Comparison of ENCODE assay signal across 12 cellular contexts in the genomic region with DNA sequence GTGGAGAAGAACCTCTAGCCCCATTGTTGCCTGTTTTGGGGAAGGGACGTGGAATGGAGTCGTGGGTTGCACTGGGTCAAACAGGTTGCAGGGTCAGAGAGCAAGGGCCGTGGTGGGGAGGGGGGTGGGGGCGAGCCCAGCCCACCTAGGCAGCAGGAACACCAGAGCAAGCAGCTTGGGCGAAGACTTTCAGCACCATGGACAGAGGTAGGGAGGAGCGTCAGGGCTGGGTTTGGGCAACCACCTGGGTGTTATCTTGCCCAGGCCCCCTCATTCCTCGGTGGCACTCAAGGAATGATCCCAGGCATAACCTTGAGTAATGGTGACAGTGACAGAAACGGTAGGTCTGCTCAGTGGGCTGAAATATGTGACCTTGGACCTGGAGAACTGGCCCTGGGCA. TPM values are rescaled to one million over a fixed set of nuclear protein-coding genes. Genes with fewer than 3 reads are reported as not detected.
DNase-seq lines count a peak whose midpoint lies in the region; ATAC-seq, FAIRE-seq and TF ChIP-seq lines count a peak whose summit lies in the region.
"Had no signal": no experiment of that assay in that cellular context is flagged by ENCODE, and none has a peak within 500 bp of the region (broad histone marks: within the 10 kb centered on the region; RNA-seq: fewer than 3 reads in every experiment).

No MANE protein-coding gene starts in this region.

- no peak for ATAC-seq in activated CD4-positive, alpha-beta T cell treated with anti-CD3 and anti-CD28 coated beads for 36 hours
- ATAC-seq in naive thymus-derived CD4-positive, alpha-beta T cell: no peak
- ATAC-seq in HG03571 (IDR thresholded peaks at IDR 0.05; ENCODE audit: unreplicated experiment): no peak
- ATAC-seq: stimulated activated memory B cell treated with anti-CD40 and anti-IgM and Interleukin-4, amounts not matched to agents 10 μg/mL and 1 μg/mL and 100 μg/mL, for 72 hours had no signal

- no peaks in the 10 kb centered on the region for H3K27me3 Mint-ChIP-seq in activated CD4-positive, alpha-beta T cell treated with anti-CD3 and anti-CD28 coated beads for 36 hours
- H3K27me3 Mint-ChIP-seq in naive thymus-derived CD4-positive, alpha-beta T cell: peaks cover 0 to 4% (median 0%) of the 10 kb centered on the region in 5 donors

- H3K27me3 ChIP-seq in NT2/D1 (ENCODE audit: insufficient read depth, insufficient read length) (peaks cover 24% of the 10 kb centered on the region), bronchial epithelial cell (ENCODE audit: control insufficient read depth, insufficient read depth, low read length) (peaks cover 20% of the 10 kb centered on the region), prostate gland (replicated peaks; ENCODE audit: insufficient read depth) (no peaks in the 10 kb centered on the region)
- H3K27me3 ChIP-seq in naive thymus-derived CD4-positive, alpha-beta T cell (ENCODE audit: control insufficient read depth in 2 of 2, insufficient read depth in 2 of 2, low read length in 2 of 2): no peaks in the 10 kb centered on the region

- H3K36me3 ChIP-seq in NT2/D1 (ENCODE audit: insufficient read depth, insufficient read length, low read length) (no peaks in the 10 kb centered on the region), bronchial epithelial cell (ENCODE audit: control insufficient read depth, insufficient read depth, low read length) (no peaks in the 10 kb centered on the region), prostate gland (no peaks in the 10 kb centered on the region)
- H3K36me3 ChIP-seq in naive thymus-derived CD4-positive, alpha-beta T cell (ENCODE audit: control insufficient read depth in 2 of 3, insufficient read depth in 3 of 3, low read length in 3 of 3): no peaks in the 10 kb centered on the region

- H3K9me3 Mint-ChIP-seq in activated CD4-positive, alpha-beta T cell treated with anti-CD3 and anti-CD28 coated beads for 36 hours (ENCODE audit: low read depth): no peaks in the 10 kb centered on the region
- H3K9me3 Mint-ChIP-seq in naive thymus-derived CD4-positive, alpha-beta T cell: peaks cover 0 to 5% (median 0%) of the 10 kb centered on the region in 11 donors

- peak; percentile 61 for DNase-seq in activated CD4-positive, alpha-beta T cell treated with anti-CD3 and anti-CD28 coated beads for 36 hours
- DNase-seq in activated CD4-positive, alpha-beta T cell treated with anti-CD3 and anti-CD28 coated beads, Interleukin-2, amount 50 U/mL, for 4 hours: no peak
- DNase-seq in NT2/D1 (ENCODE audit: low read depth, low spot score) (peak; percentile 47), bronchial epithelial cell (ENCODE audit: low read depth) (peak; percentile 13), prostate gland (ENCODE audit: low spot score) (no peak)
- DNase-seq in naive thymus-derived CD4-positive, alpha-beta T cell: peak in 6 of 9 donors; percentile 10 to 45 (median 22)
- DNase-seq in activated CD4-positive, CD25-positive, alpha-beta regulatory T cell treated with anti-CD3 and anti-CD28 coated beads, Interleukin-2, amount 50 U/mL, for 72 hours: no peak
- DNase-seq: NCI-H524 treated with DMSO at 0.1 percent for 48 hours had no signal

- H3K4me1 Mint-ChIP-seq in activated CD4-positive, alpha-beta T cell treated with anti-CD3 and anti-CD28 coated beads for 36 hours: no peaks in the 10 kb centered on the region
- no peaks in the 10 kb centered on the region for H3K4me1 Mint-ChIP-seq in naive thymus-derived CD4-positive, alpha-beta T cell
- H3K4me1 Mint-ChIP-seq: stimulated activated memory B cell treated with anti-CD40 and anti-IgM and Interleukin-4, amounts not matched to agents 10 μg/mL and 1 μg/mL and 100 μg/mL, for 72 hours had no signal

- H3K4me3 ChIP-seq in NT2/D1 (ENCODE audit: insufficient read length, low read depth) (no peak overlapping the region), bronchial epithelial cell (ENCODE audit: low read depth, low read length) (no peak overlapping the region), prostate gland (no peak overlapping the region)
- H3K4me3 ChIP-seq in naive thymus-derived CD4-positive, alpha-beta T cell (ENCODE audit: low read length): no peak overlapping the region
- H3K4me3 ChIP-seq: lung had no signal

- H3K4me1 ChIP-seq in NT2/D1 (ENCODE audit: insufficient read depth, insufficient read length): no peaks in the 10 kb centered on the region
- H3K4me1 ChIP-seq in naive thymus-derived CD4-positive, alpha-beta T cell (ENCODE audit: control insufficient read depth in 2 of 2, insufficient read depth in 2 of 2, low read length in 2 of 2): no peaks in the 10 kb centered on the region
- H3K4me1 ChIP-seq in prostate gland (replicated peaks): no peaks in the 10 kb centered on the region

- POLR2A ChIA-PET in activated CD4-positive, alpha-beta T cell treated with anti-CD3 and anti-CD28 coated beads for 36 hours (lab: Charles Lee): interaction anchor here (0.7 kb wide), 1 partner anchor 106 kb away, joined by 3 read pairs; no protein-coding TSS in a partner anchor
- POLR2A ChIA-PET in naive thymus-derived CD4-positive, alpha-beta T cell (lab: Charles Lee): no interaction called here

- intact Hi-C loops in activated CD4-positive, alpha-beta T cell treated with anti-CD3 and anti-CD28 coated beads for 36 hours (cut with DNase I, micrococcal nuclease): loop anchor here in 1 of 2 experiments (2.0 kb wide), 1 partner anchor 122 kb away; no protein-coding TSS in a partner anchor
- intact Hi-C loops in naive thymus-derived CD4-positive, alpha-beta T cell (cut with micrococcal nuclease): no loop called here
- intact Hi-C loops in prostate gland (cut with DNase I): no loop called here

- no peaks in the 10 kb centered on the region for H3K9me3 ChIP-seq in NT2/D1 (ENCODE audit: insufficient read depth, low read length)
- no peaks in the 10 kb centered on the region for H3K9me3 ChIP-seq in naive thymus-derived CD4-positive, alpha-beta T cell (ENCODE audit: control insufficient read depth in 2 of 3, low read length in 3 of 3)
- H3K9me3 ChIP-seq in prostate gland: no peaks in the 10 kb centered on the region

- no peak for FAIRE-seq in bronchial epithelial cell (lab: Jason Lieb, UNC)
- FAIRE-seq: G401.6 had no signal

- no peak overlapping the region for H3K9ac ChIP-seq in NT2/D1 (ENCODE audit: insufficient read length, low read depth)

- H3K4me3 Mint-ChIP-seq in activated CD4-positive, alpha-beta T cell treated with anti-CD3 and anti-CD28 coated beads for 36 hours: no peak overlapping the region
- H3K4me3 Mint-ChIP-seq in naive thymus-derived CD4-positive, alpha-beta T cell: no peak overlapping the region
- H3K4me3 Mint-ChIP-seq: stimulated activated memory B cell treated with anti-CD40 and anti-IgM and Interleukin-4, amounts not matched to agents 10 μg/mL and 1 μg/mL and 100 μg/mL, for 72 hours had no signal

- TF ChIP-seq CTCF in bronchial epithelial cell (IDR thresholded peaks at IDR 0.05; ENCODE audit: insufficient read depth, low read length, severe bottlenecking) (no peak), prostate gland (IDR thresholded peaks at IDR 0.05) (no peak)

- CTCF ChIA-PET in activated CD4-positive, alpha-beta T cell treated with anti-CD3 and anti-CD28 coated beads for 36 hours (lab: Charles Lee): no interaction called here
- CTCF ChIA-PET in naive thymus-derived CD4-positive, alpha-beta T cell (lab: Charles Lee): interaction anchor here (1.2 kb wide), 1 partner anchor 146 kb away, joined by 3 read pairs; no protein-coding TSS in a partner anchor

- H3K27ac Mint-ChIP-seq in activated CD4-positive, alpha-beta T cell treated with anti-CD3 and anti-CD28 coated beads for 36 hours: no peak overlapping the region
- H3K27ac Mint-ChIP-seq in naive thymus-derived CD4-positive, alpha-beta T cell: no peak overlapping the region
- H3K27ac Mint-ChIP-seq: stimulated activated memory B cell treated with anti-CD40 and anti-IgM and Interleukin-4, amounts not matched to agents 10 μg/mL and 1 μg/mL and 100 μg/mL, for 72 hours had no signal

- H3K27ac ChIP-seq in naive thymus-derived CD4-positive, alpha-beta T cell (ENCODE audit: low read depth, low read length): no peak overlapping the region
- no peak overlapping the region for H3K27ac ChIP-seq in prostate gland

- 36% methylated on average over 8 of the region's 8 CpGs for WGBS in prostate gland

- no peaks in the 10 kb centered on the region for H3K36me3 Mint-ChIP-seq in activated CD4-positive, alpha-beta T cell treated with anti-CD3 and anti-CD28 coated beads for 36 hours (ENCODE audit: low read depth)
- peaks cover 0 to 4% (median 0%) of the 10 kb centered on the region in 5 donors for H3K36me3 Mint-ChIP-seq in naive thymus-derived CD4-positive, alpha-beta T cell
- H3K36me3 Mint-ChIP-seq: stimulated activated memory B cell treated with anti-CD40 and anti-IgM and Interleukin-4, amounts not matched to agents 10 μg/mL and 1 μg/mL and 100 μg/mL, for 72 hours had no signal

- no peak for TF ChIP-seq POLR2A in prostate gland (IDR thresholded peaks at IDR 0.05)

RNA-seq across cellular contexts. Expression of a gene that starts 45.9 kb away (rescaled TPM):
- total RNA-seq in activated CD4-positive, alpha-beta T cell treated with anti-CD3 and anti-CD28 coated beads for 36 hours: 10 to 100 TPM; 13.1 to 16.1 TPM
- total RNA-seq in bronchial epithelial cell: 19.7 and 22.8 TPM in 2 replicates
- 10 to 100 TPM; 17.7 to 32.4 (median 19.9) TPM for total RNA-seq in naive thymus-derived CD4-positive, alpha-beta T cell
- 10 to 100 TPM; 26.0 to 40.9 TPM for polyA plus RNA-seq in naive thymus-derived CD4-positive, alpha-beta T cell
- 10 to 100 TPM; 73.0 to 76.7 TPM for total RNA-seq in prostate gland

RNA-seq across cellular contexts. Expression of a gene that starts 54.6 kb away (rescaled TPM):
- 10 to 100 TPM; 10.3 to 14.3 TPM for total RNA-seq in activated CD4-positive, alpha-beta T cell treated with anti-CD3 and anti-CD28 coated beads for 36 hours
- total RNA-seq in bronchial epithelial cell (18.9 and 22.1 TPM in 2 replicates), prostate gland (10 to 100 TPM; 33.2 to 39.9 TPM)
- total RNA-seq in naive thymus-derived CD4-positive, alpha-beta T cell: 10 to 100 TPM; 23.3 to 42.6 (median 32.8) TPM
- polyA plus RNA-seq in naive thymus-derived CD4-positive, alpha-beta T cell: 10 to 100 TPM; 42.4 to 52.9 TPM

RNA-seq across cellular contexts. Expression of a gene that starts 54.7 kb away (rescaled TPM):
- 10 to 100 TPM; 42.5 to 43.0 TPM for total RNA-seq in activated CD4-positive, alpha-beta T cell treated with anti-CD3 and anti-CD28 coated beads for 36 hours
- 11.0 and 17.1 TPM in 2 replicates for total RNA-seq in bronchial epithelial cell
- 10 to 100 TPM; 35.3 to 48.9 (median 47.7) TPM for total RNA-seq in naive thymus-derived CD4-positive, alpha-beta T cell
- polyA plus RNA-seq in naive thymus-derived CD4-positive, alpha-beta T cell: 10 to 100 TPM; 27.2 to 36.2 TPM
- 10 to 100 TPM; 22.8 to 32.1 TPM for total RNA-seq in prostate gland

RNA-seq across cellular contexts. Expression of a gene that starts 59.7 kb away (rescaled TPM):
- total RNA-seq in activated CD4-positive, alpha-beta T cell treated with anti-CD3 and anti-CD28 coated beads for 36 hours: 1 to 10 TPM; 1.0 to 1.3 TPM
- 0.13 and 0.53 TPM in 2 replicates for total RNA-seq in bronchial epithelial cell
- 1 to 10 TPM in 4 of 5 experiments, under 1 TPM in 1; 0.91 to 3.8 (median 2.8) TPM for total RNA-seq in naive thymus-derived CD4-positive, alpha-beta T cell
- under 1 TPM; 0.07 to 0.30 TPM for polyA plus RNA-seq in naive thymus-derived CD4-positive, alpha-beta T cell
- 10 to 100 TPM in 1 of 2 donors, 1 to 10 TPM in 1; 1.6 to 41.9 TPM for total RNA-seq in prostate gland

Comparison
In these comparisons a context has a peak if more than half of its experiments do, and no peak if none do; other contexts are left out.
1. DNase-seq: peak in activated CD4-positive, alpha-beta T cell treated with anti-CD3 and anti-CD28 coated beads for 36 hours (single experiment), NT2/D1 (single experiment), bronchial epithelial cell (single experiment) and naive thymus-derived CD4-positive, alpha-beta T cell (6 of 9); none in activated CD4-positive, alpha-beta T cell treated with anti-CD3 and anti-CD28 coated beads, Interleukin-2, amount 50 U/mL, for 4 hours (0 of 2), prostate gland (single experiment) and activated CD4-positive, CD25-positive, alpha-beta regulatory T cell treated with anti-CD3 and anti-CD28 coated beads, Interleukin-2, amount 50 U/mL, for 72 hours (single experiment).